24 cellular contexts compared by ENCODE assay signal in genomic region chr2:223420048-223420447, GRCh38.
"Had no signal": no experiment of that assay in that cellular context is flagged by ENCODE, and none has a peak within 500 bp of the region (broad histone marks: within the 10 kb centered on the region; RNA-seq: fewer than 3 reads in every experiment).

No MANE protein-coding gene starts in this region.

- H3K9me3 ChIP-seq: MG63, SJSA1, SK-N-SH had no signal

- H3K36me3 ChIP-seq: MG63, SJSA1 had no signal

- H3K9ac ChIP-seq: SK-N-SH had no signal

- FAIRE-seq: HTR-8/SVneo, RCC 7860 had no signal

- H3K4me2 ChIP-seq: SK-N-SH had no signal

- DNase-seq: Karpas-422, KG1, MG63, NCI-H1092, NCI-H1105 treated with DMSO at 0.1 percent for 48 hours, NCI-H1417 treated with DMSO at 0.1 percent for 48 hours, NCI-H146, NCI-H1694 treated with DMSO at 0.1 percent for 48 hours, NCI-H1930, NCI-H2081, NCI-H2107, NCI-H2227 treated with DMSO at 0.1 percent for 48 hours, NCI-H524, NCI-H69, NCI-H774, Right ventricle myocardium superior, RPMI8226, SIG-M5, SK-N-SH, SW 1271 had no signal

- H3K27me3 ChIP-seq: MG63, SJSA1 had no signal

- H3K27ac ChIP-seq: HL-60, SJSA1 had no signal

- H3K4me1 ChIP-seq: SJSA1 had no signal

- H3K4me3 ChIP-seq: MG63, SJSA1 had no signal
